In genomic region chr9:111965566-111966019, GRCh38 we compare ENCODE assay signal across 9 cellular contexts.
A peak's percentile ranks its signal among the peaks of the same experiment; 100 is the strongest.
DNase-seq lines count a peak whose midpoint lies in the region; ATAC-seq, FAIRE-seq and TF ChIP-seq lines count a peak whose summit lies in the region.
"Had no signal": no experiment of that assay in that cellular context is flagged by ENCODE, and none has a peak within 500 bp of the region (broad histone marks: within the 10 kb centered on the region; RNA-seq: fewer than 3 reads in every experiment).

No MANE protein-coding gene starts in this region.

- BruUV-seq in K562 (replicated peaks; lab: Mats Ljungman, UMichigan) = no TSS peak

- no peaks in the 10 kb centered on the region for H3K9me3 Mint-ChIP-seq in activated T-cell treated with anti-CD3 and anti-CD28 coated beads, Interleukin-2, amount 50 U/mL, for 24 hours

- no peak for TF ChIP-seq CTCF in K562 (IDR thresholded peaks at IDR 0.05 in 2 of 3, conservative IDR thresholded peaks at IDR 0.05 in 1 of 3; ENCODE audit: insufficient read depth in 2 of 3, low read depth in 1 of 3, low read length in 3 of 3)

- H3K4me3 ChIP-seq in K562 = no peak overlapping the region

- H3K4me2 ChIP-seq in K562 (ENCODE audit: insufficient read depth, low read length) = peak overlapping the region; percentile 12; the same call in 1 of the 2 replicates

- WGBS in K562 (ENCODE audit: insufficient coverage, low coverage, missing lambda C conversion rate) = 26% methylated on average over 5 of the region's 5 CpGs

- CTCF ChIA-PET in K562 (lab: Yijun Ruan, JAX; ENCODE audit: low intra/inter-chr PET ratio) = no interaction called here

- peaks cover 16% of the 10 kb centered on the region for H3K4me1 Mint-ChIP-seq in activated T-cell treated with anti-CD3 and anti-CD28 coated beads, Interleukin-2, amount 50 U/mL, for 24 hours (ENCODE audit: low read depth)

- H3K9ac ChIP-seq in K562 (ENCODE audit: insufficient read depth in 1 of 2, low read depth in 2 of 2, low read length in 2 of 2) = no peak overlapping the region

- no peaks in the 10 kb centered on the region for H3K79me2 ChIP-seq in K562 (ENCODE audit: control insufficient read depth, insufficient read depth, low read length)

- peak; percentile 83 for ATAC-seq in HG03066 (IDR thresholded peaks at IDR 0.05; ENCODE audit: low read depth, unreplicated experiment)
- no peak for ATAC-seq in K562

- H3K27me3 ChIP-seq in K562 (ENCODE audit: control insufficient read depth in 2 of 2, insufficient read depth in 2 of 2, low read length in 2 of 2) = no peaks in the 10 kb centered on the region

- no peaks in the 10 kb centered on the region for H3K36me3 Mint-ChIP-seq in activated T-cell treated with anti-CD3 and anti-CD28 coated beads, Interleukin-2, amount 50 U/mL, for 24 hours (ENCODE audit: low read depth)

- H3K36me3 ChIP-seq in K562 (ENCODE audit: control insufficient read depth, insufficient read depth, low read length) = no peaks in the 10 kb centered on the region

- in situ Hi-C loops in K562 (cut with MboI) = no loop called here

- no peaks in the 10 kb centered on the region for H4K20me1 ChIP-seq in K562 (replicated peaks; ENCODE audit: control insufficient read depth, insufficient read depth, low read length)

- no peaks in the 10 kb centered on the region for H3K27me3 Mint-ChIP-seq in activated T-cell treated with anti-CD3 and anti-CD28 coated beads, Interleukin-2, amount 50 U/mL, for 24 hours
- H3K27me3 Mint-ChIP-seq: activated naive CD8-positive, alpha-beta T cell had no signal

- H3K27ac Mint-ChIP-seq in activated T-cell treated with anti-CD3 and anti-CD28 coated beads, Interleukin-2, amount 50 U/mL, for 24 hours = peak overlapping the region; percentile 9
- H3K27ac Mint-ChIP-seq: activated naive CD8-positive, alpha-beta T cell had no signal

- H3K9me3 ChIP-seq in K562 (replicated peaks; ENCODE audit: control insufficient read depth, insufficient read depth, low read depth, low read length) = no peaks in the 10 kb centered on the region

- H3K9me1 ChIP-seq in K562 (ENCODE audit: control insufficient read depth, insufficient read depth, low read length) = no peaks in the 10 kb centered on the region

- H3K27ac ChIP-seq in K562 (ENCODE audit: extremely low read depth, low read depth, low read length) = no peak overlapping the region

- intact Hi-C loops in K562 (cut with micrococcal nuclease) = loop anchor here (5.0 to 10.0 kb wide), 2 partner anchors 107 to 399 kb away; no protein-coding TSS in a partner anchor

- H3K4me1 ChIP-seq in K562 (replicated peaks in 1 of 2; ENCODE audit: control insufficient read depth in 2 of 2, insufficient read depth in 2 of 2, low read length in 2 of 2) = peaks cover 12 to 31% of the 10 kb centered on the region in 2 experiments; a peak in 3 of 5 replicates

- H3K4me3 Mint-ChIP-seq in activated T-cell treated with anti-CD3 and anti-CD28 coated beads, Interleukin-2, amount 50 U/mL, for 24 hours = no peak overlapping the region
- H3K4me3 Mint-ChIP-seq: activated naive CD8-positive, alpha-beta T cell had no signal

- no peak for FAIRE-seq in K562 (lab: Jason Lieb, UNC)

- TF ChIP-seq EP300 in K562 (IDR thresholded peaks at IDR 0.05; ENCODE audit: low read length) = no peak

- TF ChIP-seq POLR2A in K562 (conservative IDR thresholded peaks at IDR 0.05) = no peak

- peak overlapping the region; percentile 19; the same call in 1 of the 2 replicates for H2AFZ ChIP-seq in K562 (ENCODE audit: low read depth, low read length)

- POLR2A ChIA-PET in K562 (lab: Yijun Ruan, JAX) = no interaction called here

- DNase-seq in activated T-cell treated with anti-CD3 and anti-CD28 coated beads, Interleukin-2, amount 50 U/mL, for 24 hours = no peak
- DNase-seq in activated T-cell treated with anti-CD3 and anti-CD28 coated beads for 4 hours (no peak), K562 (ENCODE audit: extremely low read depth in 1 of 4, low spot score in 3 of 4) (no peak), smooth muscle cell of the brain vasculature (ENCODE audit: low read depth, low spot score) (peak; percentile 37), NCI-H2196 (lab: John Stamatoyannopoulos, UW; ENCODE audit: unreplicated experiment) (no peak), NCI-H2227 treated with DMSO at 0.1 percent for 48 hours (lab: John Stamatoyannopoulos, UW) (no peak), SHP77 (lab: John Stamatoyannopoulos, UW) (no peak)

- no peak for TF ChIP-seq RAD21 in K562 (CRISPR knock-in tag; conservative IDR thresholded peaks at IDR 0.05 in 1 of 2, IDR thresholded peaks at IDR 0.05 in 1 of 2)

TF ChIP-seq in K562, 482 proteins besides CTCF, POLR2A, EP300 and RAD21:
- TF ChIP-seq, protein P1, sequence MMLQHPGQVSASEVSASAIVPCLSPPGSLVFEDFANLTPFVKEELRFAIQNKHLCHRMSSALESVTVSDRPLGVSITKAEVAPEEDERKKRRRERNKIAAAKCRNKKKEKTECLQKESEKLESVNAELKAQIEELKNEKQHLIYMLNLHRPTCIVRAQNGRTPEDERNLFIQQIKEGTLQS (IDR thresholded peaks at IDR 0.05) = peak; percentile 24
- TF ChIP-seq, protein P1 (CRISPR knock-in tag; conservative IDR thresholded peaks at IDR 0.05) = no peak
- no peak for TF ChIP-seq PATZ1 (CRISPR knock-in tag; IDR thresholded peaks at IDR 0.05; ENCODE audit: borderline replicate concordance)
